Comparison of ENCODE assay signal across 9 cellular contexts in genomic region chr10:110530131-110530831, GRCh38. TPM values are rescaled to one million over a fixed set of nuclear protein-coding genes. Genes with fewer than 3 reads are reported as not detected.
DNase-seq lines count a peak whose midpoint lies in the region; ATAC-seq, FAIRE-seq and TF ChIP-seq lines count a peak whose summit lies in the region.
"Had no signal": no experiment of that assay in that cellular context is flagged by ENCODE, and none has a peak within 500 bp of the region (broad histone marks: within the 10 kb centered on the region; RNA-seq: fewer than 3 reads in every experiment).

No MANE protein-coding gene starts in this region.

- peak overlapping the region in 1 of 2 experiments; percentile 55; a peak in 2 of 4 replicates for H3K27ac ChIP-seq in SK-N-SH (ENCODE audit: low read depth in 2 of 2, low read length in 1 of 2)
- H3K27ac ChIP-seq in fibroblast of lung (ENCODE audit: insufficient read depth, low read length) = peak overlapping the region; percentile 54
- H3K27ac ChIP-seq in ovary = no peak overlapping the region
- H3K27ac ChIP-seq: C4-2B had no signal

- H3K9me2 ChIP-seq in SK-N-SH = no peaks in the 10 kb centered on the region

- H3K36me3 ChIP-seq in SK-N-SH (replicated peaks in 1 of 2; ENCODE audit: control insufficient read depth in 1 of 2, insufficient read depth in 2 of 2, low read length in 1 of 2) = no peaks in the 10 kb centered on the region
- no peaks in the 10 kb centered on the region for H3K36me3 ChIP-seq in fibroblast of lung (ENCODE audit: control insufficient read depth, insufficient read depth, low read length)
- no peaks in the 10 kb centered on the region for H3K36me3 ChIP-seq in ovary

- H4K20me1 ChIP-seq in SK-N-SH (ENCODE audit: insufficient read depth) (no peaks in the 10 kb centered on the region), fibroblast of lung (ENCODE audit: control insufficient read depth, extremely low read depth, insufficient read depth, low read length) (no peaks in the 10 kb centered on the region)

- CTCF ChIA-PET in SK-N-SH (lab: Yijun Ruan, JAX) = no interaction called here

- H3F3A ChIP-seq in SK-N-SH (replicated peaks; ENCODE audit: insufficient read depth) = peaks cover 41% of the 10 kb centered on the region

- H3K4me1 ChIP-seq in SK-N-SH (ENCODE audit: control insufficient read depth in 1 of 2, insufficient read depth in 2 of 2, low read depth in 1 of 2, low read length in 1 of 2) (peaks cover 8 to 49% of the 10 kb centered on the region in 2 experiments; a peak in 3 of 4 replicates), fibroblast of lung (ENCODE audit: control insufficient read depth, extremely low read depth, insufficient read depth, low read length) (peaks cover 28% of the 10 kb centered on the region), ovary (ENCODE audit: insufficient read depth) (peaks cover 3% of the 10 kb centered on the region)

- intact Hi-C loops in ovary (cut with DNase I) = no loop called here

- H3K4me2 ChIP-seq in SK-N-SH (peak overlapping the region; percentile 51; the same call in 1 of the 2 replicates), fibroblast of lung (ENCODE audit: extremely low read depth, insufficient read depth, low read length) (peak overlapping the region; percentile 79)

- TF ChIP-seq EP300 in SK-N-SH (IDR thresholded peaks at IDR 0.05; ENCODE audit: borderline replicate concordance in 1 of 2, low read depth in 1 of 2, low read length in 1 of 2) (no peak), ovary (IDR thresholded peaks at IDR 0.05) (no peak)

- no peak for ATAC-seq in HG02884 (IDR thresholded peaks at IDR 0.05; ENCODE audit: unreplicated experiment)
- ATAC-seq in GM18511 (IDR thresholded peaks at IDR 0.05; ENCODE audit: unreplicated experiment) = no peak

- H3K9ac ChIP-seq in SK-N-SH (peak overlapping the region; percentile 49; the same call in 1 of the 2 replicates), fibroblast of lung (ENCODE audit: insufficient read depth, low read length) (no peak overlapping the region)

- H3K4me3 ChIP-seq in SK-N-SH (ENCODE audit: low read depth in 2 of 2, low read length in 1 of 2) = peak overlapping the region in 1 of 2 experiments; percentile 25; a peak in 1 of 4 replicates
- peak overlapping the region in 3 of 4 experiments; percentile 12 to 38 (median 13) for H3K4me3 ChIP-seq in fibroblast of lung (replicated peaks in 1 of 4; ENCODE audit: control extremely low read depth in 1 of 4, insufficient read depth in 1 of 4, low read depth in 3 of 4, low read length in 4 of 4)
- no peak overlapping the region for H3K4me3 ChIP-seq in ovary

- POLR2A ChIA-PET in SK-N-SH (lab: Yijun Ruan, JAX) = no interaction called here

- no peak for TF ChIP-seq POLR2A in ovary (IDR thresholded peaks at IDR 0.05)

- H3K9me3 ChIP-seq in SK-N-SH = no peaks in the 10 kb centered on the region
- no peaks in the 10 kb centered on the region for H3K9me3 ChIP-seq in fibroblast of lung (ENCODE audit: control insufficient read depth, insufficient read depth, low read depth, low read length)
- no peaks in the 10 kb centered on the region for H3K9me3 ChIP-seq in ovary

- H3K79me2 ChIP-seq in SK-N-SH (ENCODE audit: insufficient read depth) (no peaks in the 10 kb centered on the region; the same call in 1 of the 2 replicates), fibroblast of lung (ENCODE audit: control insufficient read depth, insufficient read depth, low read length) (no peaks in the 10 kb centered on the region)

- H3K27me3 ChIP-seq in SK-N-SH (ENCODE audit: insufficient read depth) (no peaks in the 10 kb centered on the region), fibroblast of lung (ENCODE audit: control insufficient read depth, insufficient read depth, low read length) (no peaks in the 10 kb centered on the region), ovary (no peaks in the 10 kb centered on the region)

- WGBS in SK-N-SH (ENCODE audit: low lambda C conversion rate) = 48% methylated on average over 20 of the region's 35 CpGs
- WGBS in ovary, 3 donors = 5 to 8% (median 5%) methylated on average over 35 of the region's 35 CpGs

- no peak for FAIRE-seq in D721Med (lab: Jason Lieb, UNC)

- H2AFZ ChIP-seq in SK-N-SH (ENCODE audit: low read depth) (peak overlapping the region; percentile 30; the same call in 1 of the 2 replicates), fibroblast of lung (ENCODE audit: low read length) (peak overlapping the region; percentile 65)

- DNase-seq in NCI-H2196 (lab: John Stamatoyannopoulos, UW; ENCODE audit: unreplicated experiment) = peak; percentile 7
- no peak for DNase-seq in NCI-H2196 treated with DMSO at 0.1 percent for 48 hours (lab: John Stamatoyannopoulos, UW; ENCODE audit: unreplicated experiment)
- peak; percentile 67 for DNase-seq in SK-N-SH
- peak; percentile 56 to 60 for DNase-seq in fibroblast of lung (ENCODE audit: low read depth in 2 of 2)
- peak in 3 of 5 donors; percentile 26 to 47 (median 34) for DNase-seq in ovary
- DNase-seq in D721Med (ENCODE audit: insufficient read length, low spot score) = no peak

- TF ChIP-seq CTCF in SK-N-SH (IDR thresholded peaks at IDR 0.05) (no peak), fibroblast of lung (conservative IDR thresholded peaks at IDR 0.05 in 1 of 2, IDR thresholded peaks at IDR 0.05 in 1 of 2; ENCODE audit: low read depth in 1 of 2, low read length in 2 of 2) (no peak), ovary (IDR thresholded peaks at IDR 0.05) (no peak), D721Med (IDR thresholded peaks at IDR 0.05; ENCODE audit: insufficient read depth, missing control alignments) (no peak)

- no peak for TF ChIP-seq RAD21 in SK-N-SH (IDR thresholded peaks at IDR 0.05; ENCODE audit: low read length)

TF ChIP-seq in SK-N-SH, 30 proteins besides CTCF, POLR2A, EP300 and RAD21:
- TF ChIP-seq FOSL2 (IDR thresholded peaks at IDR 0.05; ENCODE audit: borderline replicate concordance, low read depth) (no peak), SIN3A (IDR thresholded peaks at IDR 0.05; ENCODE audit: borderline replicate concordance, low read depth, low read length) (no peak), NFIC (IDR thresholded peaks at IDR 0.05; ENCODE audit: borderline replicate concordance) (no peak), MXI1 (IDR thresholded peaks at IDR 0.05; ENCODE audit: low read depth, low read length) (no peak), TEAD4 (IDR thresholded peaks at IDR 0.05; ENCODE audit: borderline replicate concordance, insufficient read depth) (no peak), FOXM1 (IDR thresholded peaks at IDR 0.05; ENCODE audit: low read depth) (no peak), RXRA (IDR thresholded peaks at IDR 0.05; ENCODE audit: borderline replicate concordance, low read depth) (no peak), PBX3 (IDR thresholded peaks at IDR 0.05) (no peak), TAF1 (IDR thresholded peaks at IDR 0.05; ENCODE audit: borderline replicate concordance, low read depth, low read length) (no peak; the same call in 1 of the 2 replicates), POLR2AphosphoS5 (IDR thresholded peaks at IDR 0.05; ENCODE audit: low read depth, low read length) (no peak), RCOR1 (IDR thresholded peaks at IDR 0.05; ENCODE audit: low read length) (no peak), SMC3 (IDR thresholded peaks at IDR 0.05; ENCODE audit: low read depth, low read length) (no peak), YY1 (IDR thresholded peaks at IDR 0.05; ENCODE audit: low read depth) (no peak), CHD2 (IDR thresholded peaks at IDR 0.05; ENCODE audit: low read length, partially characterized antibody) (no peak), TCF12 (IDR thresholded peaks at IDR 0.05) (no peak), ELF1 (IDR thresholded peaks at IDR 0.05) (no peak)

RNA-seq across cellular contexts. Expression of gene DUSP5, which starts 32.6 kb away (rescaled TPM):
- polyA plus RNA-seq in SK-N-SH (2012; rRNA removed) (38.2 and 52.0 TPM in 2 replicates), fibroblast of lung (37.7 and 48.9 TPM in 2 replicates), ovary (10 to 100 TPM in 1 of 2 donors, 1 to 10 TPM in 1; 5.4 to 11.2 TPM)
- polyA plus RNA-seq in SK-N-SH (2012; cell fraction: cytosol; rRNA removed) = 32.6 and 37.1 TPM in 2 replicates
- polyA plus RNA-seq in SK-N-SH (2012; cell fraction: nucleus; rRNA removed) = 60.7 and 85.8 TPM in 2 replicates
- total RNA-seq in fibroblast of lung (14.9 and 27.6 TPM in 2 replicates), ovary (10 to 100 TPM in 3 of 7 donors, 1 to 10 TPM in 4; 2.5 to 21.6 (median 6.2) TPM)
- 23.5 and 30.7 TPM in 2 replicates for polyA plus RNA-seq in fibroblast of lung (2012)
- 65.8 and 147 TPM in 2 replicates for polyA minus RNA-seq in fibroblast of lung (ENCODE audit: low replicate concordance)

RNA-seq across cellular contexts. Expression of gene SMC3, which starts 37.2 kb away (rescaled TPM):
- 8.0 and 10.1 TPM in 2 replicates for polyA plus RNA-seq in SK-N-SH (2012; rRNA removed)
- polyA plus RNA-seq in SK-N-SH (2012; cell fraction: cytosol; rRNA removed) = 13.8 and 19.8 TPM in 2 replicates
- 4.9 and 9.1 TPM in 2 replicates for polyA plus RNA-seq in SK-N-SH (2012; cell fraction: nucleus; rRNA removed)
- 28.8 and 31.9 TPM in 2 replicates for total RNA-seq in fibroblast of lung
- 25.9 and 28.4 TPM in 2 replicates for polyA plus RNA-seq in fibroblast of lung
- polyA plus RNA-seq in fibroblast of lung (2012) = 35.6 and 36.9 TPM in 2 replicates
- polyA minus RNA-seq in fibroblast of lung (ENCODE audit: low replicate concordance) = 2.3 and 4.4 TPM in 2 replicates
- total RNA-seq in ovary = 10 to 100 TPM; 23.1 to 49.1 (median 38.3) TPM
- polyA plus RNA-seq in ovary = 10 to 100 TPM; 31.5 to 32.4 TPM

Comparison
In these comparisons a context has a peak if more than half of its experiments do, and no peak if none do; other contexts are left out.
1. DNase-seq: peak in NCI-H2196 (single experiment), SK-N-SH (single experiment), fibroblast of lung (2 of 2) and ovary (3 of 5); none in NCI-H2196 treated with DMSO at 0.1 percent for 48 hours (single experiment) and D721Med (single experiment).